11 cellular contexts compared by ENCODE assay signal in genomic region chr11:119432484-119433368, GRCh38. TPM values are rescaled to one million over a fixed set of nuclear protein-coding genes. Genes with fewer than 3 reads are reported as not detected.
DNase-seq lines count a peak whose midpoint lies in the region; ATAC-seq and TF ChIP-seq lines count a peak whose summit lies in the region.
"Had no signal": no experiment of that assay in that cellular context is flagged by ENCODE, and none has a peak within 500 bp of the region (broad histone marks: within the 10 kb centered on the region; RNA-seq: fewer than 3 reads in every experiment).

No MANE protein-coding gene starts in this region.

- H4K20me1 ChIP-seq in Karpas-422 (ENCODE audit: insufficient read depth, low read depth, low read length): no peaks in the 10 kb centered on the region

- peak overlapping the region; percentile 60 for H3K9ac ChIP-seq in Karpas-422 (ENCODE audit: low read length)

- DNase-seq in A172 (ENCODE audit: low spot score) (peak; percentile 71), Karpas-422 (peak; percentile 49), cerebellar cortex (ENCODE audit: low spot score) (peak; percentile 16), mesenteric fat pad (ENCODE audit: low spot score) (peak; percentile 84), activated T-cell treated with anti-CD3 and anti-CD28 coated beads for 4 hours (no peak), GM10248 (ENCODE audit: extremely low spot score) (no peak)
- no peak for DNase-seq in activated CD4-positive, alpha-beta T cell treated with anti-CD3 and anti-CD28 coated beads, Interleukin-2, amount 50 U/mL, for 1 hour
- DNase-seq: activated CD4-positive, alpha-beta T cell treated with anti-CD3 and anti-CD28 coated beads, Interleukin-2, amount 10 ng/mL, durations not matched to agents 24 days and 14 days; NCI-H1436 had no signal

- H3K4me1 ChIP-seq in Karpas-422 (ENCODE audit: low read length): peaks cover 65% of the 10 kb centered on the region

- CTCF ChIA-PET in GM10248 (lab: Yijun Ruan, JAX): interaction anchor here (0.6 to 1.6 kb wide), 5 partner anchors 9 to 328 kb away, joined by 3 to 8 read pairs (median 3); no protein-coding TSS in a partner anchor

- no peaks in the 10 kb centered on the region for H3K36me3 ChIP-seq in Karpas-422 (ENCODE audit: insufficient read depth, low read length)

- peak overlapping the region; percentile 20; the same call in 1 of the 2 replicates for H3K4me3 ChIP-seq in Karpas-422 (ENCODE audit: low read length)

- no peaks in the 10 kb centered on the region for H3K9me2 ChIP-seq in Karpas-422 (replicated peaks; ENCODE audit: insufficient read depth, low read length)

- no peaks in the 10 kb centered on the region for H3K79me2 ChIP-seq in Karpas-422 (ENCODE audit: low read length)

- no peaks in the 10 kb centered on the region for H3K27me3 ChIP-seq in Karpas-422 (ENCODE audit: low read length)

- peak overlapping the region; percentile 60 for H3K4me2 ChIP-seq in Karpas-422 (ENCODE audit: low read depth, low read length, poor library complexity, severe bottlenecking)

- no peak overlapping the region for H2AFZ ChIP-seq in Karpas-422 (ENCODE audit: low read length)

- H3K9me3 ChIP-seq in Karpas-422 (ENCODE audit: low read length): no peaks in the 10 kb centered on the region

- H3K27ac ChIP-seq in Karpas-422 (ENCODE audit: low read length): peak overlapping the region; percentile 99
- H3K27ac ChIP-seq: C4-2B had no signal

- no peak for ATAC-seq in GM21526 (IDR thresholded peaks at IDR 0.05; ENCODE audit: low FRiP score, unreplicated experiment)

- no peak for TF ChIP-seq CTCF in GM10248 (IDR thresholded peaks at IDR 0.05; ENCODE audit: control extremely low read depth, extremely low read depth, low read depth, missing control alignments)

- POLR2A ChIA-PET in GM10248 (lab: Yijun Ruan, JAX): no interaction called here

RNA-seq across cellular contexts. Expression of gene THY1, which starts 9.8 kb away (rescaled TPM):
- 276 and 329 TPM in 2 replicates for total RNA-seq in A172 (2014; rRNA removed; shearing (Covaris generic))
- not detected in 2 replicates for total RNA-seq in Karpas-422 (2014; rRNA removed; shearing (Covaris generic); ENCODE audit: low replicate concordance)
- 33.4 TPM for total RNA-seq in mesenteric fat pad

RNA-seq across cellular contexts. Expression of gene USP2, which starts 51.2 kb away (rescaled TPM):
- 0.17 TPM in 1 of 2 replicates, not detected in the other for total RNA-seq in A172 (2014; rRNA removed; shearing (Covaris generic))
- 15.4 and 16.9 TPM in 2 replicates for total RNA-seq in Karpas-422 (2014; rRNA removed; shearing (Covaris generic); ENCODE audit: low replicate concordance)
- total RNA-seq in mesenteric fat pad: 4.2 TPM

Comparison
In these comparisons a context has a peak if more than half of its experiments do, and no peak if none do; other contexts are left out.
1. DNase-seq: peak in A172 (single experiment), Karpas-422 (single experiment), cerebellar cortex (single experiment) and mesenteric fat pad (single experiment); none in activated T-cell treated with anti-CD3 and anti-CD28 coated beads for 4 hours (single experiment), activated CD4-positive, alpha-beta T cell treated with anti-CD3 and anti-CD28 coated beads, Interleukin-2, amount 50 U/mL, for 1 hour (single experiment) and GM10248 (single experiment).
2. RNA of gene THY1, which starts 9.8 kb away (total RNA-seq): 276 to 329 TPM in A172 and 33.4 TPM in mesenteric fat pad (single experiment); not detected in Karpas-422; every median in the first group is over 10 times any median in the second.